Comparison of ENCODE assay signal across 11 cellular contexts in the genomic region with DNA sequence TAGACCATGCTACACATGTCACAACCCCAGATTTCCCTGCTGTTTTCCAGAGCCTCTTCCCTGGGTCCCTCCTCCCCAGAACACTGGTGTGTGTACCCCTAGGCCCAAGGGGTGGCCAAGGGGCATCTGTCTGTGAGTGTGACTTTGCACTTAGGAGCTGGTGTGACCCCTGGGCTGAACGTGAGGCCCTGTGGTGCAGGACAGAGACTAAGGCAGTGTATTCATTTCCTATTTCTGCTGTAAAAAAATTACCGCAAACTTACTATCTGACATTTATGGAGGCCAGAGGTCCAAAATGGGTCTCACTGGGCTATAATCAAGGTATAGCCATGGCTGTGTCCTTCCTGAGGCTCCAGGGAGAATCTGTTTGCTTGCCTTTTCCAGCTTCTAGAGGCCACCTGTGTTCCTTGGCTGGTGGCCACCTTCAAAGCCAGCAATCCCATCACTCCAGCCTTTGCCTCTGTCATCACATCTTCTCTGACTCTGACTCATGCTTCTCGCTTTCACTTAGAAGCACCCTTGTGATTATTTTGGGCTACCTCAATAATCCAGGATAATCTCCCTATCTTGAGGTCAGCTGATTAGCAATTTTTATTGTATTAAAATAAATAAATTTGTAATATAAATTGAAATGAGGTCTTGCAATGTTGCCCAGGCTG. TPM values are rescaled to one million over a fixed set of nuclear protein-coding genes. Genes with fewer than 3 reads are reported as not detected.
A peak's percentile ranks its signal among the peaks of the same experiment; 100 is the strongest.
DNase-seq lines count a peak whose midpoint lies in the region; ATAC-seq, FAIRE-seq and TF ChIP-seq lines count a peak whose summit lies in the region.
"Had no signal": no experiment of that assay in that cellular context is flagged by ENCODE, and none has a peak within 500 bp of the region (broad histone marks: within the 10 kb centered on the region; RNA-seq: fewer than 3 reads in every experiment).

No MANE protein-coding gene starts in this region.

- WGBS in body of pancreas, 2 donors: 86 to 90% methylated on average over 3 of the region's 3 CpGs
- WGBS in trophoblast cell (ENCODE audit: extremely low coverage, insufficient coverage, insufficient read length): no CpG with 5 or more reads among the region's 3 CpGs

- H3K14ac ChIP-seq in trophoblast cell (ENCODE audit: low read length): no peak overlapping the region

- peak; percentile 39 for ATAC-seq in body of pancreas
- ATAC-seq in HG03439 (IDR thresholded peaks at IDR 0.05; ENCODE audit: unreplicated experiment): no peak

- H3K9me3 ChIP-seq in body of pancreas: no peaks in the 10 kb centered on the region
- H3K9me3 ChIP-seq in trophoblast cell (ENCODE audit: insufficient read depth, low read depth, low read length): no peaks in the 10 kb centered on the region

- H3K4ac ChIP-seq in trophoblast cell (ENCODE audit: low read depth, low read length): peak overlapping the region; percentile 24

- TF ChIP-seq POLR2A in GM12892 (IDR thresholded peaks at IDR 0.05; ENCODE audit: low read depth, low read length) (no peak), body of pancreas (IDR thresholded peaks at IDR 0.05) (no peak)

- no peak overlapping the region for H4K8ac ChIP-seq in trophoblast cell (ENCODE audit: low read depth, low read length)

- H3K27ac ChIP-seq in body of pancreas (no peak overlapping the region), trophoblast cell (ENCODE audit: low read depth, low read length) (no peak overlapping the region)

- no peak overlapping the region for H2BK120ac ChIP-seq in trophoblast cell (ENCODE audit: insufficient read depth, low read length, poor library complexity)

- FAIRE-seq in GM12892 (lab: Jason Lieb, UNC): peak; percentile 80
- FAIRE-seq: endometrium had no signal

- no peak overlapping the region for H3K23ac ChIP-seq in trophoblast cell (ENCODE audit: low read length)

- no peaks in the 10 kb centered on the region for H3K79me1 ChIP-seq in trophoblast cell (ENCODE audit: low read length)

- no peak overlapping the region for H3K4me2 ChIP-seq in trophoblast cell (ENCODE audit: low read length)

- H3K9ac ChIP-seq in trophoblast cell (ENCODE audit: low read length): no peak overlapping the region

- H2BK5ac ChIP-seq in trophoblast cell (ENCODE audit: low read depth, low read length, poor library complexity): no peak overlapping the region

- no peak overlapping the region for H2AK5ac ChIP-seq in trophoblast cell (ENCODE audit: low read length)

- H3K4me3 ChIP-seq in body of pancreas: no peak overlapping the region
- no peak overlapping the region for H3K4me3 ChIP-seq in trophoblast cell (ENCODE audit: low read depth, low read length)

- H3K4me1 ChIP-seq in body of pancreas (peaks cover 7% of the 10 kb centered on the region), trophoblast cell (ENCODE audit: control insufficient read depth in 1 of 2, insufficient read depth in 2 of 2, low read length in 2 of 2) (no peaks in the 10 kb centered on the region)

- no peak overlapping the region for H4K91ac ChIP-seq in trophoblast cell (ENCODE audit: low read depth, low read length)

- DNase-seq in GM12892 (ENCODE audit: insufficient read length) (no peak), NCI-H226 (peak; percentile 12), body of pancreas (peak in 2 of 4 donors; percentile 34 to 50), trophoblast cell (no peak), GM19238 (ENCODE audit: insufficient read length, low spot score) (no peak), germinal center (ENCODE audit: low spot score) (no peak)
- DNase-seq: HFFc6; posterior cingulate gyrus; stimulated activated CD4-positive, alpha-beta T cell treated with anti-CD3 and anti-CD28 coated beads, Interleukin-4, amount 100 ng/mL, for 4 hours had no signal

- intact Hi-C loops in body of pancreas (cut with DNase I): no loop called here

- H2BK12ac ChIP-seq in trophoblast cell (ENCODE audit: low read length): no peak overlapping the region

- no peak for TF ChIP-seq CTCF in body of pancreas (IDR thresholded peaks at IDR 0.05)

- no peaks in the 10 kb centered on the region for H3K79me2 ChIP-seq in trophoblast cell (ENCODE audit: control insufficient read depth, insufficient read depth, low read length, poor library complexity)

- no peak overlapping the region for H2AFZ ChIP-seq in trophoblast cell (ENCODE audit: insufficient read depth, low read length, poor library complexity)

- H3K36me3 ChIP-seq in body of pancreas (replicated peaks in 1 of 2; ENCODE audit: insufficient read depth in 1 of 2, low read depth in 2 of 2) (no peaks in the 10 kb centered on the region), trophoblast cell (ENCODE audit: control insufficient read depth in 1 of 2, insufficient read depth in 2 of 2, low read length in 2 of 2) (peaks cover 0 to 3% of the 10 kb centered on the region in 2 experiments)

- no peak overlapping the region for H4K12ac ChIP-seq in trophoblast cell (ENCODE audit: low read depth, low read length)

- H3K27me3 ChIP-seq in body of pancreas: no peaks in the 10 kb centered on the region
- no peaks in the 10 kb centered on the region for H3K27me3 ChIP-seq in trophoblast cell (ENCODE audit: insufficient read depth, low read length)

- peak overlapping the region; percentile 70 for H3K18ac ChIP-seq in trophoblast cell (ENCODE audit: low read length)

RNA-seq across cellular contexts. Expression of a gene that starts 24.0 kb away (rescaled TPM):
- 21.8 TPM for polyA plus RNA-seq in GM12892 (2012; ENCODE audit: missing spikeins)
- 10 to 100 TPM; 22.6 to 28.0 TPM for total RNA-seq in body of pancreas
- 28.1 and 28.4 TPM in 2 replicates for polyA plus RNA-seq in trophoblast cell (2013)

RNA-seq across cellular contexts. Expression of a gene that starts 27.7 kb away (rescaled TPM):
- 7,014 TPM for polyA plus RNA-seq in GM12892 (2012; ENCODE audit: missing spikeins)
- 100 to 1,000 TPM; 553 to 720 TPM for total RNA-seq in body of pancreas
- polyA plus RNA-seq in trophoblast cell (2013): 1,687 and 1,801 TPM in 2 replicates

RNA-seq across cellular contexts. Expression of a gene that starts 58.9 kb away (rescaled TPM):
- polyA plus RNA-seq in GM12892 (2012; ENCODE audit: missing spikeins): 64.0 TPM
- 10 to 100 TPM; 31.9 to 32.3 TPM for total RNA-seq in body of pancreas
- 21.1 TPM in 2 replicates for polyA plus RNA-seq in trophoblast cell (2013)
